Comparison of ENCODE assay signal across 2 cellular contexts in genomic region chr11:119065369-119065768, GRCh38.
A peak's percentile ranks its signal among the peaks of the same experiment; 100 is the strongest.
TF ChIP-seq lines count a peak whose summit lies in the region.

No MANE protein-coding gene starts in this region.

TF ChIP-seq in SK-N-SH treated with all-trans-retinoic acid at 6 μM for 48 hours, 23 proteins besides CTCF, POLR2A, EP300 and RAD21:
- TF ChIP-seq ZNF70 (CRISPR knock-in tag; IDR thresholded peaks at IDR 0.05) (no peak), ARNTL (CRISPR knock-in tag; IDR thresholded peaks at IDR 0.05; ENCODE audit: borderline replicate concordance, low read depth) (no peak), OSR1 (CRISPR knock-in tag; IDR thresholded peaks at IDR 0.05) (no peak), CSDC2 (CRISPR knock-in tag; IDR thresholded peaks at IDR 0.05) (no peak), ESRRG (CRISPR knock-in tag; IDR thresholded peaks at IDR 0.05) (no peak), POU6F1 (CRISPR knock-in tag; IDR thresholded peaks at IDR 0.05; ENCODE audit: borderline replicate concordance, low read depth) (no peak), RARB (CRISPR knock-in tag; IDR thresholded peaks at IDR 0.05) (no peak), ZNF565 (CRISPR knock-in tag; conservative IDR thresholded peaks at IDR 0.05; ENCODE audit: low read depth) (no peak)

TF ChIP-seq in GM12878, 131 proteins besides CTCF, POLR2A, EP300 and RAD21:
- TF ChIP-seq SREBF2 (IDR thresholded peaks at IDR 0.05; ENCODE audit: low read length) = no peak
- TF ChIP-seq ZNF24 (IDR thresholded peaks at IDR 0.05) = 0 out of 2 replicates have a peak, but pooled peaks have one; percentile 13
- 0 out of 2 replicates have a peak, but pooled peaks have one; percentile 31 for TF ChIP-seq SMARCA5 (IDR thresholded peaks at IDR 0.05)
- peak; percentile 52; the same call in 1 of the 2 replicates for TF ChIP-seq SMC3 (IDR thresholded peaks at IDR 0.05; ENCODE audit: borderline replicate concordance, low read length)
